ENCODE assay signal across 18 cellular contexts in the genomic region with DNA sequence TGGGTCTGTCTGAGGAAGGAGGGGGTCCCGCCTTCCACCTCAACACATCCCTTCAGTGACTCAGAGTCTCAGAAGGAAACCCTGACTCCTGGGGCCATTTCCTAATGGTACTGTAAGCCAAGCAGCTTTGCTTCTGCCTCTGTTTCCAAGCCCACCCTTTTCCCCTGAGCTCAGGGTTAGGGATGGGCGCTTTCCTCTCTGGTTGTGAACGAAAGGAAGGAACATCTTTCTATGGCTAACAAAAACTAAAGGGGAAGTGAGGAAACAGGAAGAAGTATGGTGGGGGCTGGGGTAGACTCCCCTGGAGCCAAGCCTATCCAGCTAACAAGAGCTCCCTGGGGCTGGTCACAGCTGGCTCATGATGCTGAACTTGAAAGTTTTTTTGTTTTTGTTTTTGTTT. TPM values are rescaled to one million over a fixed set of nuclear protein-coding genes. Genes with fewer than 3 reads are reported as not detected.
DNase-seq lines count a peak whose midpoint lies in the region; ATAC-seq and TF ChIP-seq lines count a peak whose summit lies in the region.
"Had no signal": no experiment of that assay in that cellular context is flagged by ENCODE, and none has a peak within 500 bp of the region (broad histone marks: within the 10 kb centered on the region; RNA-seq: fewer than 3 reads in every experiment).

No MANE protein-coding gene starts in this region.

- no peak for TF ChIP-seq POLR2A in upper lobe of left lung (IDR thresholded peaks at IDR 0.05)

- H3K9me3 ChIP-seq in upper lobe of left lung = no peaks in the 10 kb centered on the region
- H3K9me3 ChIP-seq: SJCRH30 had no signal

- no peak for TF ChIP-seq EP300 in upper lobe of left lung (IDR thresholded peaks at IDR 0.05)

- WGBS in upper lobe of left lung, 2 donors = 45 to 63% methylated on average over 3 of the region's 3 CpGs

- H3K9me3 Mint-ChIP-seq in activated naive CD8-positive, alpha-beta T cell treated with anti-CD3 and anti-CD28 coated beads, Interleukin-2, amount 10 ng/mL, durations not matched to agents 7 days and 5 days = no peaks in the 10 kb centered on the region
- H3K9me3 Mint-ChIP-seq in activated naive CD8-positive, alpha-beta T cell treated with anti-CD3 and anti-CD28 coated beads, Interleukin-2, amount 50 U/mL, for 24 hours = no peaks in the 10 kb centered on the region
- no peaks in the 10 kb centered on the region for H3K9me3 Mint-ChIP-seq in WTC11
- H3K9me3 Mint-ChIP-seq in type B pancreatic cell = no peaks in the 10 kb centered on the region
- H3K9me3 Mint-ChIP-seq: activated CD4-positive, alpha-beta T cell treated with anti-CD3 and anti-CD28 coated beads, Interleukin-2, amount 10 ng/mL, durations not matched to agents 24 days and 14 days; activated T-cell treated with anti-CD3 and anti-CD28 coated beads, Interleukin-2, amount 50 U/mL, for 72 hours; CD8-positive, alpha-beta memory T cell; stimulated activated naive B cell treated with anti-CD40 and anti-IgM and Interleukin-4, amounts not matched to agents 10 μg/mL and 1 μg/mL and 100 μg/mL, for 72 hours had no signal

- no peak for DNase-seq in activated naive CD8-positive, alpha-beta T cell treated with anti-CD3 and anti-CD28 coated beads, Interleukin-2, amount 10 ng/mL, durations not matched to agents 7 days and 5 days
- no peak for DNase-seq in activated naive CD8-positive, alpha-beta T cell treated with anti-CD3 and anti-CD28 coated beads, Interleukin-2, amount 50 U/mL, for 24 hours
- DNase-seq in WTC11 (ENCODE audit: low spot score) (no peak), upper lobe of left lung (peak in 1 of 2 donors; percentile 38), activated gamma-delta T cell treated with Interleukin-2 at 50 U/mL for 16 hours (no peak), type B pancreatic cell (ENCODE audit: extremely low spot score, unreplicated experiment) (no peak)
- DNase-seq: activated CD4-positive, alpha-beta T cell treated with anti-CD3 and anti-CD28 coated beads, Interleukin-2, amount 10 ng/mL, durations not matched to agents 24 days and 14 days; activated T-cell treated with anti-CD3 and anti-CD28 coated beads, Interleukin-2, amount 50 U/mL, for 72 hours; caudate nucleus; CD8-positive, alpha-beta memory T cell; left cardiac atrium; NCI-H1417; SJCRH30; stimulated activated naive B cell treated with anti-CD40 and anti-IgM and Interleukin-4, amounts not matched to agents 10 μg/mL and 1 μg/mL and 100 μg/mL, for 72 hours had no signal

- H3K4me1 ChIP-seq in upper lobe of left lung = peaks cover 19 to 50% (median 19%) of the 10 kb centered on the region in 4 donors
- H3K4me1 ChIP-seq: SJCRH30 had no signal

- POLR2A ChIA-PET in activated naive CD8-positive, alpha-beta T cell treated with anti-CD3 and anti-CD28 coated beads, Interleukin-2, amount 10 ng/mL, durations not matched to agents 7 days and 5 days (lab: Charles Lee) = interaction anchor here (0.8 to 1.4 kb wide), 3 partner anchors 12 to 116 kb away, joined by 3 to 4 read pairs (median 4); partner anchors contain the start of gene MLEC
- POLR2A ChIA-PET in WTC11 (lab: Charles Lee) = interaction anchor here (0.6 kb wide), 1 partner anchor 8 kb away, joined by 4 read pairs; no protein-coding TSS in a partner anchor

- H3K36me3 Mint-ChIP-seq in activated naive CD8-positive, alpha-beta T cell treated with anti-CD3 and anti-CD28 coated beads, Interleukin-2, amount 10 ng/mL, durations not matched to agents 7 days and 5 days = peaks cover 17% of the 10 kb centered on the region
- peaks cover 42% of the 10 kb centered on the region for H3K36me3 Mint-ChIP-seq in activated naive CD8-positive, alpha-beta T cell treated with anti-CD3 and anti-CD28 coated beads, Interleukin-2, amount 50 U/mL, for 24 hours (ENCODE audit: low read depth)
- H3K36me3 Mint-ChIP-seq in WTC11 (peaks cover 76% of the 10 kb centered on the region), type B pancreatic cell (peaks cover 36% of the 10 kb centered on the region)

- H3K27ac ChIP-seq in layer of hippocampus (ENCODE audit: low read depth, low read length) = peak overlapping the region; percentile 32
- H3K27ac ChIP-seq in upper lobe of left lung = peak overlapping the region; percentile 7 to 77 (median 58)
- H3K27ac ChIP-seq: SJCRH30 had no signal

- H3K36me3 ChIP-seq in upper lobe of left lung = peaks cover 5 to 87% (median 58%) of the 10 kb centered on the region in 4 donors

- H3K27me3 Mint-ChIP-seq in activated naive CD8-positive, alpha-beta T cell treated with anti-CD3 and anti-CD28 coated beads, Interleukin-2, amount 10 ng/mL, durations not matched to agents 7 days and 5 days = no peaks in the 10 kb centered on the region
- H3K27me3 Mint-ChIP-seq in activated naive CD8-positive, alpha-beta T cell treated with anti-CD3 and anti-CD28 coated beads, Interleukin-2, amount 50 U/mL, for 24 hours = no peaks in the 10 kb centered on the region
- H3K27me3 Mint-ChIP-seq in WTC11 (ENCODE audit: low read depth) = no peaks in the 10 kb centered on the region
- H3K27me3 Mint-ChIP-seq in type B pancreatic cell = no peaks in the 10 kb centered on the region
- H3K27me3 Mint-ChIP-seq: activated CD4-positive, alpha-beta T cell treated with anti-CD3 and anti-CD28 coated beads, Interleukin-2, amount 10 ng/mL, durations not matched to agents 24 days and 14 days; stimulated activated naive B cell treated with anti-CD40 and anti-IgM and Interleukin-4, amounts not matched to agents 10 μg/mL and 1 μg/mL and 100 μg/mL, for 72 hours had no signal

- H3K4me3 ChIP-seq in upper lobe of left lung = no peak overlapping the region
- H3K4me3 ChIP-seq: SJCRH30, smooth muscle cell had no signal

- no peak for ATAC-seq in activated naive CD8-positive, alpha-beta T cell treated with anti-CD3 and anti-CD28 coated beads, Interleukin-2, amount 10 ng/mL, durations not matched to agents 7 days and 5 days (ENCODE audit: low read depth)
- ATAC-seq in activated naive CD8-positive, alpha-beta T cell treated with anti-CD3 and anti-CD28 coated beads, Interleukin-2, amount 50 U/mL, for 24 hours = no peak
- ATAC-seq in WTC11 (no peak), upper lobe of left lung (ENCODE audit: low FRiP score in 2 of 2) (peak in 1 of 2 donors; percentile 53), GM19455 (IDR thresholded peaks at IDR 0.05; ENCODE audit: unreplicated experiment) (no peak)
- ATAC-seq: activated T-cell treated with anti-CD3 and anti-CD28 coated beads, Interleukin-2, amount 50 U/mL, for 72 hours; stimulated activated naive B cell treated with anti-CD40 and anti-IgM and Interleukin-4, amounts not matched to agents 10 μg/mL and 1 μg/mL and 100 μg/mL, for 72 hours had no signal

- peak overlapping the region; percentile 23 for H3K27ac Mint-ChIP-seq in activated naive CD8-positive, alpha-beta T cell treated with anti-CD3 and anti-CD28 coated beads, Interleukin-2, amount 10 ng/mL, durations not matched to agents 7 days and 5 days
- H3K27ac Mint-ChIP-seq in activated naive CD8-positive, alpha-beta T cell treated with anti-CD3 and anti-CD28 coated beads, Interleukin-2, amount 50 U/mL, for 24 hours = no peak overlapping the region
- 0 out of 2 replicates have a peak overlapping the region, but pooled peaks have one; percentile 57 for H3K27ac Mint-ChIP-seq in WTC11
- H3K27ac Mint-ChIP-seq in type B pancreatic cell = no peak overlapping the region
- H3K27ac Mint-ChIP-seq: activated CD4-positive, alpha-beta T cell treated with anti-CD3 and anti-CD28 coated beads, Interleukin-2, amount 10 ng/mL, durations not matched to agents 24 days and 14 days; activated T-cell treated with anti-CD3 and anti-CD28 coated beads, Interleukin-2, amount 50 U/mL, for 72 hours; stimulated activated naive B cell treated with anti-CD40 and anti-IgM and Interleukin-4, amounts not matched to agents 10 μg/mL and 1 μg/mL and 100 μg/mL, for 72 hours had no signal

- peaks cover 1% of the 10 kb centered on the region for H3K4me1 Mint-ChIP-seq in activated naive CD8-positive, alpha-beta T cell treated with anti-CD3 and anti-CD28 coated beads, Interleukin-2, amount 10 ng/mL, durations not matched to agents 7 days and 5 days
- H3K4me1 Mint-ChIP-seq in activated naive CD8-positive, alpha-beta T cell treated with anti-CD3 and anti-CD28 coated beads, Interleukin-2, amount 50 U/mL, for 24 hours = no peaks in the 10 kb centered on the region
- H3K4me1 Mint-ChIP-seq in WTC11 = peaks cover 14% of the 10 kb centered on the region
- H3K4me1 Mint-ChIP-seq in type B pancreatic cell (ENCODE audit: unreplicated experiment) = peaks cover 6% of the 10 kb centered on the region

- CTCF ChIA-PET in WTC11 (lab: Charles Lee) = interaction anchor here (1.2 to 1.8 kb wide), 2 partner anchors 12 to 50 kb away, joined by 3 to 9 read pairs; partner anchors contain the start of gene MLEC

- no peak overlapping the region for H3K4me3 Mint-ChIP-seq in activated naive CD8-positive, alpha-beta T cell treated with anti-CD3 and anti-CD28 coated beads, Interleukin-2, amount 10 ng/mL, durations not matched to agents 7 days and 5 days
- no peak overlapping the region for H3K4me3 Mint-ChIP-seq in activated naive CD8-positive, alpha-beta T cell treated with anti-CD3 and anti-CD28 coated beads, Interleukin-2, amount 50 U/mL, for 24 hours
- H3K4me3 Mint-ChIP-seq in WTC11 (no peak overlapping the region), type B pancreatic cell (no peak overlapping the region)
- H3K4me3 Mint-ChIP-seq: activated CD4-positive, alpha-beta T cell treated with anti-CD3 and anti-CD28 coated beads, Interleukin-2, amount 10 ng/mL, durations not matched to agents 24 days and 14 days; activated T-cell treated with anti-CD3 and anti-CD28 coated beads, Interleukin-2, amount 50 U/mL, for 72 hours; CD8-positive, alpha-beta memory T cell; stimulated activated naive B cell treated with anti-CD40 and anti-IgM and Interleukin-4, amounts not matched to agents 10 μg/mL and 1 μg/mL and 100 μg/mL, for 72 hours had no signal

- no peak for TF ChIP-seq CTCF in WTC11 (IDR thresholded peaks at IDR 0.05)
- TF ChIP-seq CTCF in upper lobe of left lung (IDR thresholded peaks at IDR 0.05) = no peak
- TF ChIP-seq CTCF in type B pancreatic cell (conservative IDR thresholded peaks at IDR 0.05) = no peak

- no peaks in the 10 kb centered on the region for H3K27me3 ChIP-seq in layer of hippocampus (ENCODE audit: control insufficient read depth, insufficient read depth, low read length)
- no peaks in the 10 kb centered on the region for H3K27me3 ChIP-seq in upper lobe of left lung
- H3K27me3 ChIP-seq: SJCRH30 had no signal

RNA-seq across cellular contexts. Expression of gene UNC119B, which starts 11.6 kb away (rescaled TPM):
- 10 to 100 TPM; 19.5 to 23.7 TPM for total RNA-seq in activated naive CD8-positive, alpha-beta T cell treated with anti-CD3 and anti-CD28 coated beads, Interleukin-2, amount 10 ng/mL, durations not matched to agents 7 days and 5 days
- total RNA-seq in WTC11 (2021) (49.9 to 53.3 TPM (median 50.3 TPM) in 3 replicates), upper lobe of left lung (10 to 100 TPM; 18.8 to 28.7 (median 22.8) TPM), type B pancreatic cell (ENCODE audit: low replicate concordance) (39.2 and 57.2 TPM in 2 replicates)

RNA-seq across cellular contexts. Expression of gene MLEC, which starts 11.7 kb away (rescaled TPM):
- total RNA-seq in activated naive CD8-positive, alpha-beta T cell treated with anti-CD3 and anti-CD28 coated beads, Interleukin-2, amount 10 ng/mL, durations not matched to agents 7 days and 5 days = 10 to 100 TPM; 64.5 to 76.1 TPM
- 221 to 278 TPM (median 253 TPM) in 3 replicates for total RNA-seq in WTC11 (2021)
- total RNA-seq in upper lobe of left lung = 100 to 1,000 TPM in 2 of 6 donors, 10 to 100 TPM in 4; 29.3 to 125 (median 71.2) TPM
- 168 and 172 TPM in 2 replicates for total RNA-seq in type B pancreatic cell (ENCODE audit: low replicate concordance)

RNA-seq across cellular contexts. Expression of gene ACADS, which starts 26.9 kb away (rescaled TPM):
- total RNA-seq in activated naive CD8-positive, alpha-beta T cell treated with anti-CD3 and anti-CD28 coated beads, Interleukin-2, amount 10 ng/mL, durations not matched to agents 7 days and 5 days = 10 to 100 TPM; 17.1 to 22.0 TPM
- 11.0 to 12.6 TPM (median 11.6 TPM) in 3 replicates for total RNA-seq in WTC11 (2021)
- 10 to 100 TPM; 24.1 to 43.1 (median 32.9) TPM for total RNA-seq in upper lobe of left lung
- total RNA-seq in type B pancreatic cell (ENCODE audit: low replicate concordance) = 12.1 and 16.4 TPM in 2 replicates

RNA-seq across cellular contexts. Expression of gene CABP1, which starts 58.3 kb away (rescaled TPM):
- 1 to 10 TPM; 1.4 to 1.7 TPM for total RNA-seq in activated naive CD8-positive, alpha-beta T cell treated with anti-CD3 and anti-CD28 coated beads, Interleukin-2, amount 10 ng/mL, durations not matched to agents 7 days and 5 days
- total RNA-seq in WTC11 (2021) = 10.1 to 14.1 TPM (median 10.7 TPM) in 3 replicates
- total RNA-seq in upper lobe of left lung = 1 to 10 TPM in 2 of 6 donors, not detected in 4; 1.2 to 2.1 TPM
- total RNA-seq in type B pancreatic cell (ENCODE audit: low replicate concordance) = 0.26 and 0.56 TPM in 2 replicates
- total RNA-seq: osteocyte, smooth muscle cell had no signal

Comparison
In these comparisons a context has a peak if more than half of its experiments do, and no peak if none do; other contexts are left out.
1. H3K27ac Mint-ChIP-seq: peak in activated naive CD8-positive, alpha-beta T cell treated with anti-CD3 and anti-CD28 coated beads, Interleukin-2, amount 10 ng/mL, durations not matched to agents 7 days and 5 days (single experiment) and WTC11 (single experiment); none in activated naive CD8-positive, alpha-beta T cell treated with anti-CD3 and anti-CD28 coated beads, Interleukin-2, amount 50 U/mL, for 24 hours (single experiment) and type B pancreatic cell (single experiment).